Comparison of ENCODE assay signal across 8 cellular contexts in genomic region chr2:182866461-182867369, GRCh38. TPM values are rescaled to one million over a fixed set of nuclear protein-coding genes. Genes with fewer than 3 reads are reported as not detected.
A peak's percentile ranks its signal among the peaks of the same experiment; 100 is the strongest.
DNase-seq lines count a peak whose midpoint lies in the region; ATAC-seq and TF ChIP-seq lines count a peak whose summit lies in the region.

Gene FRZB (minus strand): TSS chr2:182866637. CDS start chr2:182866552, 85 bp downstream.

- H3K27ac Mint-ChIP-seq in CD14-positive monocyte, result peak within 1 kb of the TSS in 1 of 7 donors; percentile 34

- H3K4me3 ChIP-seq in ectodermal cell (ENCODE audit: insufficient read depth, low read depth, low read length) (peak within 1 kb of the TSS; percentile 57), lower leg skin (ENCODE audit: low read depth, poor library complexity, severe bottlenecking) (no peak within 1 kb of the TSS), subcutaneous abdominal adipose tissue (ENCODE audit: low read depth in 1 of 5, low read length in 5 of 5) (peak within 1 kb of the TSS; percentile 54 to 74 (median 68))

- DNase-seq in activated CD4-positive, CD25-positive, alpha-beta regulatory T cell (lab: John Stamatoyannopoulos, UW), result no peak
- DNase-seq in RWPE1 (ENCODE audit: low spot score) (peak; percentile 20), lower leg skin (ENCODE audit: low spot score in 2 of 2) (peak; percentile 51 to 92), CD14-positive monocyte (ENCODE audit: low spot score) (no peak), mesenteric fat pad (ENCODE audit: low spot score) (no peak)

- peaks cover 0 to 14% (median 3%) of the 10 kb centered on the region in 7 donors for H3K9me3 Mint-ChIP-seq in CD14-positive monocyte

- H3K9me3 ChIP-seq in ectodermal cell (ENCODE audit: control insufficient read depth, low read length) (no peaks in the 10 kb centered on the region), subcutaneous abdominal adipose tissue (ENCODE audit: control insufficient read depth in 5 of 5, low read length in 5 of 5) (no peaks in the 10 kb centered on the region)

- no peaks in the 10 kb centered on the region for H3K36me3 ChIP-seq in ectodermal cell (ENCODE audit: control insufficient read depth, insufficient read depth, low read length)
- no peaks in the 10 kb centered on the region for H3K36me3 ChIP-seq in subcutaneous abdominal adipose tissue (ENCODE audit: control insufficient read depth in 5 of 5, insufficient read depth in 5 of 5, low read length in 5 of 5)

- H3K27me3 ChIP-seq in ectodermal cell (ENCODE audit: control insufficient read depth, insufficient read depth, low read length, poor library complexity, severe bottlenecking) (no peaks in the 10 kb centered on the region), subcutaneous abdominal adipose tissue (ENCODE audit: control insufficient read depth in 5 of 5, insufficient read depth in 4 of 5, low read length in 5 of 5) (peaks cover 2 to 16% (median 4%) of the 10 kb centered on the region in 5 donors)

- peaks cover 6% of the 10 kb centered on the region for H3K4me1 Mint-ChIP-seq in CD14-positive monocyte

- H3K27me3 Mint-ChIP-seq in CD14-positive monocyte (ENCODE audit: low read depth in 3 of 3), result peaks cover 48 to 56% (median 50%) of the 10 kb centered on the region in 3 donors

- WGBS in ectodermal cell, 2 experiments, result 1% methylated on average over 55 of the region's 55 CpGs
- 1 to 2% methylated on average over 35 to 41 of the region's 55 CpGs for WGBS in lower leg skin, 2 donors

- H3K27ac ChIP-seq in RWPE1 (no peak within 1 kb of the TSS), ectodermal cell (ENCODE audit: insufficient read depth, low read depth, low read length, poor library complexity, severe bottlenecking) (peak within 1 kb of the TSS; percentile 86), subcutaneous abdominal adipose tissue (ENCODE audit: low read depth, low read length) (no peak within 1 kb of the TSS)

- TF ChIP-seq CTCF in RWPE1 (conservative IDR thresholded peaks at IDR 0.05; ENCODE audit: low read depth) (no peak), lower leg skin (IDR thresholded peaks at IDR 0.05) (no peak), CD14-positive monocyte (IDR thresholded peaks at IDR 0.05) (no peak)

- TF ChIP-seq POLR2A in lower leg skin (IDR thresholded peaks at IDR 0.05), result no peak

- peak within 1 kb of the TSS in 1 of 2 donors; percentile 79 for H3K4me3 Mint-ChIP-seq in CD14-positive monocyte

- POLR2A ChIA-PET in RWPE1 (lab: Yijun Ruan, JAX; ENCODE audit: low non-redundant PET), result no interaction called here

- H3K4me1 ChIP-seq in ectodermal cell (ENCODE audit: control insufficient read depth, insufficient read depth, low read length), result peaks cover 22% of the 10 kb centered on the region
- H3K4me1 ChIP-seq in subcutaneous abdominal adipose tissue (ENCODE audit: control insufficient read depth in 5 of 5, insufficient read depth in 5 of 5, low read length in 5 of 5), result peaks cover 2 to 24% (median 20%) of the 10 kb centered on the region in 5 donors

- peak within 1 kb of the TSS in 4 of 5 donors; percentile 2 to 73 (median 55) for H3K9ac ChIP-seq in subcutaneous abdominal adipose tissue (ENCODE audit: low read length in 5 of 5)

- CTCF ChIA-PET in RWPE1 (lab: Yijun Ruan, JAX), result interaction anchor here (0.6 kb wide), 1 partner anchor 129 kb away, joined by 3 read pairs; no protein-coding TSS in a partner anchor

- intact Hi-C loops in lower leg skin (cut with DNase I; ENCODE audit: low total_unique reads), result no loop called here
- intact Hi-C loops in CD14-positive monocyte (cut with micrococcal nuclease), result no loop called here

- peaks cover 0 to 2% of the 10 kb centered on the region in 2 donors for H3K36me3 Mint-ChIP-seq in CD14-positive monocyte

- peak; percentile 27 to 28 for ATAC-seq in activated CD4-positive, CD25-positive, alpha-beta regulatory T cell treated with anti-CD3 and anti-CD28 coated beads, Interleukin-2, amount 50 U/mL, for 24 hours

RNA-seq across cellular contexts. Expression of gene FRZB, which starts in this region (rescaled TPM):
- polyA plus RNA-seq in ectodermal cell (2013, experiment 1 of 4), result 51.5 TPM
- polyA plus RNA-seq in ectodermal cell (2013, experiment 2 of 4), result 43.7 TPM
- polyA plus RNA-seq in ectodermal cell (2013, experiment 3 of 4), result 43.2 TPM
- 43.0 TPM for polyA plus RNA-seq in ectodermal cell (2013, experiment 4 of 4)
- total RNA-seq in lower leg skin (10 to 100 TPM in 2 of 4 donors, 1 to 10 TPM in 2; 1.6 to 20.4 (median 12.0) TPM), mesenteric fat pad (5.5 TPM)
- polyA plus RNA-seq in CD14-positive monocyte, result not detected

Comparison
In these comparisons a context has a peak if more than half of its experiments do, and no peak if none do; other contexts are left out.
1. DNase-seq: peak in RWPE1 (single experiment) and lower leg skin (2 of 2); none in activated CD4-positive, CD25-positive, alpha-beta regulatory T cell (0 of 4), CD14-positive monocyte (single experiment) and mesenteric fat pad (single experiment).